Comparison of ENCODE assay signal across 27 cellular contexts in the genomic region with DNA sequence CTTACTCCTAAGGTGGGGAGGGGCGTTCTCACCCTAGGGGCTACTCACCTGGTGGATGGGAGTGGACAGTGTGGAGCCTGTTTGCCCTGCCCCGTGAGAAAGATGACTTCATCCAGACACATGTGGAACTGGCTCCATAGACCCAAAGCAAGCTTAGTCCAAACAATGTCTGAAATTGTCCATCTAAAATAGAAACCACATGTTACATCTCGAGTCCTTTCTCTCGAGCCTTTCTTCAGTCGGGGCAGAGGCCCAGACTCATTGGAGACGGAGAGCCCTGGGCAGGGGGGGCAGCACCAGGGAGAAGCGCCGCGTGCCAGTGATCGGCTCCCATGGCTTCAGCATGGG.
DNase-seq lines count a peak whose midpoint lies in the region; ATAC-seq lines count a peak whose summit lies in the region.
"Had no signal": no experiment of that assay in that cellular context is flagged by ENCODE, and none has a peak within 500 bp of the region (broad histone marks: within the 10 kb centered on the region; RNA-seq: fewer than 3 reads in every experiment).

No MANE protein-coding gene starts in this region.

- DNase-seq in activated naive CD4-positive, alpha-beta T cell treated with anti-CD3 and anti-CD28 coated beads, Interleukin-2, amount 10 ng/mL, durations not matched to agents 7 days and 5 days = no peak
- DNase-seq in activated naive CD4-positive, alpha-beta T cell (lab: John Stamatoyannopoulos, UW) = no peak
- no peak for DNase-seq in activated naive CD8-positive, alpha-beta T cell treated with anti-CD3 and anti-CD28 coated beads, Interleukin-2, amount 50 U/mL, for 24 hours
- DNase-seq in stimulated activated effector memory CD8-positive, alpha-beta T cell treated with anti-CD3 and anti-CD28 coated beads, Interleukin-12 subunit alpha, Interleukin-12 subunit beta, amount 100 ng/mL, for 72 hours (ENCODE audit: low spot score in 2 of 2) = no peak
- DNase-seq in GM03348 (ENCODE audit: low spot score) (no peak), ecto neural progenitor cell (ENCODE audit: low spot score) (no peak)
- DNase-seq: DMS79 treated with DMSO at 0.1 percent for 48 hours; left ventricle myocardium inferior; natural killer cell; NCI-H1105 treated with DMSO at 0.1 percent for 48 hours; NCI-H2029 treated with DMSO at 0.1 percent for 48 hours; NCI-H2227 treated with DMSO at 0.1 percent for 48 hours; NCI-H69; ovary; retina; stimulated activated CD4-positive, alpha-beta T cell treated with anti-CD3 and anti-CD28 coated beads, Interleukin-4, amount 100 ng/mL, for 1 hour; stimulated activated naive B cell treated with anti-CD40 and anti-IgM and Interleukin-4, amounts not matched to agents 10 μg/mL and 1 μg/mL and 100 μg/mL, for 72 hours; testis had no signal

- H3K36me3 Mint-ChIP-seq in activated naive CD4-positive, alpha-beta T cell treated with anti-CD3 and anti-CD28 coated beads, Interleukin-2, amount 10 ng/mL, durations not matched to agents 7 days and 5 days = peaks cover 32% of the 10 kb centered on the region
- H3K36me3 Mint-ChIP-seq in activated naive CD8-positive, alpha-beta T cell treated with anti-CD3 and anti-CD28 coated beads, Interleukin-2, amount 50 U/mL, for 24 hours (ENCODE audit: low read depth) = peaks cover 29% of the 10 kb centered on the region
- H3K36me3 Mint-ChIP-seq in stimulated activated effector memory CD8-positive, alpha-beta T cell treated with anti-CD3 and anti-CD28 coated beads, Interleukin-12 subunit alpha, Interleukin-12 subunit beta, amount 100 ng/mL, for 72 hours = peaks cover 83% of the 10 kb centered on the region
- H3K36me3 Mint-ChIP-seq: natural killer cell had no signal

- no peaks in the 10 kb centered on the region for H3K27me3 Mint-ChIP-seq in activated naive CD4-positive, alpha-beta T cell treated with anti-CD3 and anti-CD28 coated beads, Interleukin-2, amount 10 ng/mL, durations not matched to agents 7 days and 5 days
- no peaks in the 10 kb centered on the region for H3K27me3 Mint-ChIP-seq in activated naive CD8-positive, alpha-beta T cell treated with anti-CD3 and anti-CD28 coated beads, Interleukin-2, amount 50 U/mL, for 24 hours
- H3K27me3 Mint-ChIP-seq: activated T-helper 17 cell treated with anti-CD3 and anti-CD28 coated beads, Interleukin-2, amount 50 U/mL, for 72 hours; central memory CD8-positive, alpha-beta T cell; IgD-negative memory B cell; stimulated activated naive B cell treated with anti-CD40 and anti-IgM and Interleukin-4, amounts not matched to agents 10 μg/mL and 1 μg/mL and 100 μg/mL, for 72 hours had no signal

- peaks cover 80% of the 10 kb centered on the region for H3K36me3 ChIP-seq in KOPT-K1 (ENCODE audit: insufficient read depth, low read length)
- H3K36me3 ChIP-seq: ovary had no signal

- no peaks in the 10 kb centered on the region for H3K9me3 ChIP-seq in KOPT-K1 (ENCODE audit: insufficient read depth, low read length, poor library complexity, severe bottlenecking)
- H3K9me3 ChIP-seq: BLaER1 treated with 17β-estradiol and CSF1 and Interleukin-3, amounts not matched to agents 10 nM and 100 nM; left ventricle myocardium inferior; ovary; testis had no signal

- CTCF ChIA-PET in activated naive CD4-positive, alpha-beta T cell treated with anti-CD3 and anti-CD28 coated beads, Interleukin-2, amount 10 ng/mL, durations not matched to agents 7 days and 5 days (lab: Charles Lee) = interaction anchor here (1.0 to 1.4 kb wide), 3 partner anchors 10 to 69 kb away, joined by 3 to 4 read pairs (median 4); no protein-coding TSS in a partner anchor

- peak overlapping the region; percentile 75 for H3K27ac Mint-ChIP-seq in activated naive CD4-positive, alpha-beta T cell treated with anti-CD3 and anti-CD28 coated beads, Interleukin-2, amount 10 ng/mL, durations not matched to agents 7 days and 5 days
- H3K27ac Mint-ChIP-seq in activated naive CD8-positive, alpha-beta T cell treated with anti-CD3 and anti-CD28 coated beads, Interleukin-2, amount 50 U/mL, for 24 hours = peak overlapping the region; percentile 8
- H3K27ac Mint-ChIP-seq in stimulated activated effector memory CD8-positive, alpha-beta T cell treated with anti-CD3 and anti-CD28 coated beads, Interleukin-12 subunit alpha, Interleukin-12 subunit beta, amount 100 ng/mL, for 72 hours = peak overlapping the region; percentile 67
- H3K27ac Mint-ChIP-seq: activated T-helper 17 cell treated with anti-CD3 and anti-CD28 coated beads, Interleukin-2, amount 50 U/mL, for 72 hours; mesothelial cell of epicardium; natural killer cell had no signal

- no peaks in the 10 kb centered on the region for H3K9me3 Mint-ChIP-seq in activated naive CD4-positive, alpha-beta T cell treated with anti-CD3 and anti-CD28 coated beads, Interleukin-2, amount 10 ng/mL, durations not matched to agents 7 days and 5 days
- no peaks in the 10 kb centered on the region for H3K9me3 Mint-ChIP-seq in activated naive CD8-positive, alpha-beta T cell treated with anti-CD3 and anti-CD28 coated beads, Interleukin-2, amount 50 U/mL, for 24 hours
- H3K9me3 Mint-ChIP-seq in stimulated activated effector memory CD8-positive, alpha-beta T cell treated with anti-CD3 and anti-CD28 coated beads, Interleukin-12 subunit alpha, Interleukin-12 subunit beta, amount 100 ng/mL, for 72 hours = no peaks in the 10 kb centered on the region
- H3K9me3 Mint-ChIP-seq: activated T-helper 17 cell treated with anti-CD3 and anti-CD28 coated beads, Interleukin-2, amount 50 U/mL, for 72 hours; central memory CD8-positive, alpha-beta T cell; IgD-negative memory B cell; natural killer cell had no signal

- no peak for ATAC-seq in activated naive CD8-positive, alpha-beta T cell treated with anti-CD3 and anti-CD28 coated beads, Interleukin-2, amount 50 U/mL, for 24 hours
- ATAC-seq in stimulated activated effector memory CD8-positive, alpha-beta T cell treated with anti-CD3 and anti-CD28 coated beads, Interleukin-12 subunit alpha, Interleukin-12 subunit beta, amount 100 ng/mL, for 72 hours = no peak
- no peak for ATAC-seq in GM18511 (IDR thresholded peaks at IDR 0.05; ENCODE audit: unreplicated experiment)
- ATAC-seq: activated CD4-positive, CD25-positive, alpha-beta regulatory T cell treated with anti-CD3 and anti-CD28 coated beads, Interleukin-2, amount 50 U/mL, for 24 hours; activated T-helper 17 cell treated with anti-CD3 and anti-CD28 coated beads, Interleukin-2, amount 50 U/mL, for 72 hours; natural killer cell; stimulated activated naive B cell treated with anti-CD40 and anti-IgM and Interleukin-4, amounts not matched to agents 10 μg/mL and 1 μg/mL and 100 μg/mL, for 72 hours had no signal

- peaks cover 45% of the 10 kb centered on the region for H3K4me1 Mint-ChIP-seq in activated naive CD4-positive, alpha-beta T cell treated with anti-CD3 and anti-CD28 coated beads, Interleukin-2, amount 10 ng/mL, durations not matched to agents 7 days and 5 days
- peaks cover 33% of the 10 kb centered on the region for H3K4me1 Mint-ChIP-seq in activated naive CD8-positive, alpha-beta T cell treated with anti-CD3 and anti-CD28 coated beads, Interleukin-2, amount 50 U/mL, for 24 hours
- H3K4me1 Mint-ChIP-seq in stimulated activated effector memory CD8-positive, alpha-beta T cell treated with anti-CD3 and anti-CD28 coated beads, Interleukin-12 subunit alpha, Interleukin-12 subunit beta, amount 100 ng/mL, for 72 hours = peaks cover 38% of the 10 kb centered on the region

- no peak overlapping the region for H3K4me3 Mint-ChIP-seq in activated naive CD4-positive, alpha-beta T cell treated with anti-CD3 and anti-CD28 coated beads, Interleukin-2, amount 10 ng/mL, durations not matched to agents 7 days and 5 days
- no peak overlapping the region for H3K4me3 Mint-ChIP-seq in activated naive CD8-positive, alpha-beta T cell treated with anti-CD3 and anti-CD28 coated beads, Interleukin-2, amount 50 U/mL, for 24 hours
- no peak overlapping the region for H3K4me3 Mint-ChIP-seq in stimulated activated effector memory CD8-positive, alpha-beta T cell treated with anti-CD3 and anti-CD28 coated beads, Interleukin-12 subunit alpha, Interleukin-12 subunit beta, amount 100 ng/mL, for 72 hours
- H3K4me3 Mint-ChIP-seq: activated T-helper 17 cell treated with anti-CD3 and anti-CD28 coated beads, Interleukin-2, amount 50 U/mL, for 72 hours; central memory CD8-positive, alpha-beta T cell; mesothelial cell of epicardium; natural killer cell had no signal

- peak overlapping the region; percentile 99 for H3K27ac ChIP-seq in KOPT-K1 (ENCODE audit: low read depth, low read length, poor library complexity, severe bottlenecking)
- H3K27ac ChIP-seq: left ventricle myocardium inferior, ovary, SJSA1, testis had no signal

Comparison
In these comparisons a context has a peak if more than half of its experiments do, and no peak if none do; other contexts are left out.
1. H3K27ac Mint-ChIP-seq: peak in every context shown above with its lines; median percentile 75 in activated naive CD4-positive, alpha-beta T cell treated with anti-CD3 and anti-CD28 coated beads, Interleukin-2, amount 10 ng/mL, durations not matched to agents 7 days and 5 days; 67 in stimulated activated effector memory CD8-positive, alpha-beta T cell treated with anti-CD3 and anti-CD28 coated beads, Interleukin-12 subunit alpha, Interleukin-12 subunit beta, amount 100 ng/mL, for 72 hours; 8 in activated naive CD8-positive, alpha-beta T cell treated with anti-CD3 and anti-CD28 coated beads, Interleukin-2, amount 50 U/mL, for 24 hours.